In genomic region chr6:7047966-7048365, GRCh38 we compare ENCODE assay signal across 1 cellular context.
TF ChIP-seq lines count a peak whose summit lies in the region.

No MANE protein-coding gene starts in this region.

TF ChIP-seq in K562, 482 proteins besides CTCF, POLR2A, EP300 and RAD21 (continued from another document and continues in another):
- TF ChIP-seq JUN (IDR thresholded peaks at IDR 0.05; ENCODE audit: borderline replicate concordance, low read depth, low read length): 0 out of 2 replicates have a peak, but pooled peaks have one; percentile 10
- no peak for TF ChIP-seq JUN (CRISPR knock-in tag; IDR thresholded peaks at IDR 0.05; ENCODE audit: borderline replicate concordance)
- TF ChIP-seq ERF (CRISPR knock-in tag; IDR thresholded peaks at IDR 0.05): no peak
- TF ChIP-seq ZKSCAN8 (CRISPR knock-in tag; IDR thresholded peaks at IDR 0.05): no peak
- TF ChIP-seq NFE2 (IDR thresholded peaks at IDR 0.05; ENCODE audit: low read depth): peak; percentile 93
- TF ChIP-seq, protein P1, sequence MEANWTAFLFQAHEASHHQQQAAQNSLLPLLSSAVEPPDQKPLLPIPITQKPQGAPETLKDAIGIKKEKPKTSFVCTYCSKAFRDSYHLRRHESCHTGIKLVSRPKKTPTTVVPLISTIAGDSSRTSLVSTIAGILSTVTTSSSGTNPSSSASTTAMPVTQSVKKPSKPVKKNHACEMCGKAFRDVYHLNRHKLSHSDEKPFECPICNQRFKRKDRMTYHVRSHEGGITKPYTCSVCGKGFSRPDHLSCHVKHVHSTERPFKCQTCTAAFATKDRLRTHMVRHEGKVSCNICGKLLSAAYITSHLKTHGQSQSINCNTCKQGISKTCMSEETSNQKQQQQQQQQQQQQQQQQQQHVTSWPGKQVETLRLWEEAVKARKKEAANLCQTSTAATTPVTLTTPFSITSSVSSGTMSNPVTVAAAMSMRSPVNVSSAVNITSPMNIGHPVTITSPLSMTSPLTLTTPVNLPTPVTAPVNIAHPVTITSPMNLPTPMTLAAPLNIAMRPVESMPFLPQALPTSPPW (CRISPR knock-in tag; IDR thresholded peaks at IDR 0.05): peak; percentile 42; the same call in 1 of the 2 replicates
- peak; percentile 67; the same call in 1 of the 2 replicates for TF ChIP-seq LEF1 (IDR thresholded peaks at IDR 0.05)
- TF ChIP-seq ZBED1 (IDR thresholded peaks at IDR 0.05): no peak
- TF ChIP-seq ARID3A (IDR thresholded peaks at IDR 0.05; ENCODE audit: borderline replicate concordance, low read depth, low read length): peak; percentile 95
- peak; percentile 72 for TF ChIP-seq JUND (IDR thresholded peaks at IDR 0.05; ENCODE audit: borderline replicate concordance, low read depth, low read length)
- peak; percentile 66; the same call in 1 of the 3 replicates for TF ChIP-seq JUND (tag; IDR thresholded peaks at IDR 0.05; ENCODE audit: borderline replicate concordance, low read depth, low read length)
- TF ChIP-seq MAFG (tag; conservative IDR thresholded peaks at IDR 0.05): peak; percentile 88
- no peak for TF ChIP-seq U2AF1 (optimal IDR thresholded peaks at IDR 0.05; ENCODE audit: low read depth, low read length)
- TF ChIP-seq CXXC5 (CRISPR knock-in tag; IDR thresholded peaks at IDR 0.05): 0 out of 2 replicates have a peak, but pooled peaks have one; percentile 26
- peak; percentile 54; the same call in 1 of the 2 replicates for TF ChIP-seq SMARCA4 (IDR thresholded peaks at IDR 0.05)
- TF ChIP-seq ZEB2 (IDR thresholded peaks at IDR 0.05): 0 out of 2 replicates have a peak, but pooled peaks have one; percentile 12
- no peak for TF ChIP-seq MCM7 (IDR thresholded peaks at IDR 0.05)
- peak; percentile 61; the same call in 1 of the 2 replicates for TF ChIP-seq CTBP1 (IDR thresholded peaks at IDR 0.05; ENCODE audit: borderline replicate concordance)
- TF ChIP-seq, protein P2, sequence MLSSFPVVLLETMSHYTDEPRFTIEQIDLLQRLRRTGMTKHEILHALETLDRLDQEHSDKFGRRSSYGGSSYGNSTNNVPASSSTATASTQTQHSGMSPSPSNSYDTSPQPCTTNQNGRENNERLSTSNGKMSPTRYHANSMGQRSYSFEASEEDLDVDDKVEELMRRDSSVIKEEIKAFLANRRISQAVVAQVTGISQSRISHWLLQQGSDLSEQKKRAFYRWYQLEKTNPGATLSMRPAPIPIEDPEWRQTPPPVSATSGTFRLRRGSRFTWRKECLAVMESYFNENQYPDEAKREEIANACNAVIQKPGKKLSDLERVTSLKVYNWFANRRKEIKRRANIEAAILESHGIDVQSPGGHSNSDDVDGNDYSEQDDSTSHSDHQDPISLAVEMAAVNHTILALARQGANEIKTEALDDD (IDR thresholded peaks at IDR 0.05): 0 out of 2 replicates have a peak, but pooled peaks have one; percentile 11
- peak; percentile 41; the same call in 1 of the 2 replicates for TF ChIP-seq TOE1 (IDR thresholded peaks at IDR 0.05; ENCODE audit: borderline replicate concordance)
- TF ChIP-seq TOE1 (CRISPR knock-in tag; IDR thresholded peaks at IDR 0.05; ENCODE audit: borderline replicate concordance, low read depth): no peak
- peak; percentile 78 for TF ChIP-seq MAFK (IDR thresholded peaks at IDR 0.05; ENCODE audit: low read length)
- peak; percentile 83 for TF ChIP-seq MAFF (IDR thresholded peaks at IDR 0.05; ENCODE audit: low read length)
- peak; percentile 56; the same call in 1 of the 2 replicates for TF ChIP-seq NFE2L1 (tag; IDR thresholded peaks at IDR 0.05; ENCODE audit: borderline replicate concordance, low read depth)
- no peak for TF ChIP-seq SFPQ (IDR thresholded peaks at IDR 0.05; ENCODE audit: low read depth, low read length)
- 0 out of 2 replicates have a peak, but pooled peaks have one; percentile 21 for TF ChIP-seq SMARCC2 (IDR thresholded peaks at IDR 0.05; ENCODE audit: low read depth)
- TF ChIP-seq GATAD2B (IDR thresholded peaks at IDR 0.05; ENCODE audit: borderline replicate concordance): peak; percentile 47; the same call in 1 of the 2 replicates
- TF ChIP-seq PML (IDR thresholded peaks at IDR 0.05; ENCODE audit: low read length): peak; percentile 31; the same call in 1 of the 2 replicates
- no peak for TF ChIP-seq KAT8 (IDR thresholded peaks at IDR 0.05; ENCODE audit: low read depth)
- TF ChIP-seq, protein P3, sequence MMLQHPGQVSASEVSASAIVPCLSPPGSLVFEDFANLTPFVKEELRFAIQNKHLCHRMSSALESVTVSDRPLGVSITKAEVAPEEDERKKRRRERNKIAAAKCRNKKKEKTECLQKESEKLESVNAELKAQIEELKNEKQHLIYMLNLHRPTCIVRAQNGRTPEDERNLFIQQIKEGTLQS (IDR thresholded peaks at IDR 0.05): peak; percentile 49; the same call in 1 of the 2 replicates
- TF ChIP-seq, protein P3 (CRISPR knock-in tag; conservative IDR thresholded peaks at IDR 0.05): no peak
- TF ChIP-seq, protein P4, sequence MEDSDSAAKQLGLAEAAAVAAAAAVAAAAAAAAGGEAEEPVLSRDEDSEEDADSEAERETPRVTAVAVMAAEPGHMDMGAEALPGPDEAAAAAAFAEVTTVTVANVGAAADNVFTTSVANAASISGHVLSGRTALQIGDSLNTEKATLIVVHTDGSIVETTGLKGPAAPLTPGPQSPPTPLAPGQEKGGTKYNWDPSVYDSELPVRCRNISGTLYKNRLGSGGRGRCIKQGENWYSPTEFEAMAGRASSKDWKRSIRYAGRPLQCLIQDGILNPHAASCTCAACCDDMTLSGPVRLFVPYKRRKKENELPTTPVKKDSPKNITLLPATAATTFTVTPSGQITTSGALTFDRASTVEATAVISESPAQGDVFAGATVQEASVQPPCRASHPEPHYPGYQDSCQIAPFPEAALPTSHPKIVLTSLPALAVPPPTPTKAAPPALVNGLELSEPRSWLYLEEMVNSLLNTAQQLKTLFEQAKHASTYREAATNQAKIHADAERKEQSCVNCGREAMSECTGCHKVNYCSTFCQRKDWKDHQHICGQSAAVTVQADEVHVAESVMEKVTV (CRISPR knock-in tag; IDR thresholded peaks at IDR 0.05): peak; percentile 6; the same call in 1 of the 2 replicates
- TF ChIP-seq ZNF766 (CRISPR knock-in tag; conservative IDR thresholded peaks at IDR 0.05): 0 out of 2 replicates have a peak, but pooled peaks have one; percentile 19
- peak; percentile 74; the same call in 1 of the 2 replicates for TF ChIP-seq ESRRA (IDR thresholded peaks at IDR 0.05; ENCODE audit: borderline replicate concordance, low read depth)
- TF ChIP-seq TEAD1 (CRISPR knock-in tag; IDR thresholded peaks at IDR 0.05): 0 out of 4 replicates have a peak, but pooled peaks of 1 of the 2 experiments have one; percentile 42
- peak; percentile 76 for TF ChIP-seq DPF2 (IDR thresholded peaks at IDR 0.05)
- peak; percentile 65; the same call in 1 of the 2 replicates for TF ChIP-seq SOX6 (IDR thresholded peaks at IDR 0.05)
- TF ChIP-seq FOXK1 (CRISPR knock-in tag; IDR thresholded peaks at IDR 0.05; ENCODE audit: borderline replicate concordance): no peak
- TF ChIP-seq RFX5 (IDR thresholded peaks at IDR 0.05; ENCODE audit: low read depth, low read length): peak; percentile 49; the same call in 1 of the 2 replicates
- TF ChIP-seq ESRRB (CRISPR knock-in tag; IDR thresholded peaks at IDR 0.05; ENCODE audit: borderline replicate concordance): no peak
- peak; percentile 68 for TF ChIP-seq ARID1B (IDR thresholded peaks at IDR 0.05)
- TF ChIP-seq TAL1 (IDR thresholded peaks at IDR 0.05): 0 out of 2 replicates have a peak, but pooled peaks have one; percentile 5
- no peak for TF ChIP-seq ZNF398 (CRISPR knock-in tag; IDR thresholded peaks at IDR 0.05)
- TF ChIP-seq SMARCB1 (IDR thresholded peaks at IDR 0.05; ENCODE audit: insufficient read length, low read depth): peak; percentile 76
- TF ChIP-seq ZNF3 (CRISPR knock-in tag; IDR thresholded peaks at IDR 0.05): peak; percentile 94
- peak in 1 of 2 experiments; percentile 10; a peak in 1 of 4 replicates for TF ChIP-seq KDM1A (IDR thresholded peaks at IDR 0.05)
- TF ChIP-seq TBP (optimal IDR thresholded peaks at IDR 0.05; ENCODE audit: low read depth, low read length): no peak
- TF ChIP-seq ATF7 (IDR thresholded peaks at IDR 0.05): peak; percentile 31; the same call in 1 of the 2 replicates
